1 cellular context compared by ENCODE assay signal in genomic region chr2:27050996-27051901, GRCh38.
TF ChIP-seq lines count a peak whose summit lies in the region.

Gene AGBL5, plus strand, starts transcription at chr2:27051668. Its CDS starts 1,291 bp downstream, at chr2:27052959.

TF ChIP-seq in HEK293, 187 proteins besides CTCF, POLR2A, EP300 and RAD21 (continued from another document):
- TF ChIP-seq ZNF561 (tag by site-specific recombination; IDR thresholded peaks at IDR 0.05; ENCODE audit: borderline replicate concordance) (0 out of 2 replicates have a peak, but pooled peaks have one; percentile 69), ZNF449 (tag by site-specific recombination; IDR thresholded peaks at IDR 0.05) (peak; percentile 24; the same call in 1 of the 2 replicates)
